In genomic region chr7:6447589-6448210, GRCh38 we compare ENCODE assay signal across 1 cellular context.
TF ChIP-seq lines count a peak whose summit lies in the region.

DAGLB (minus strand) TSS chr7:6447954; CDS start chr7:6447842, 112 bp downstream.

TF ChIP-seq in HepG2, 621 proteins besides CTCF, POLR2A, EP300 and RAD21 (continued from another document and continues in another):
- TF ChIP-seq CEBPZ (IDR thresholded peaks at IDR 0.05; ENCODE audit: low read length) (no peak), ZNF691 (CRISPR knock-in tag; IDR thresholded peaks at IDR 0.05; ENCODE audit: borderline replicate concordance, low read depth) (0 out of 2 replicates have a peak, but pooled peaks have one; percentile 36), GPN1 (CRISPR knock-in tag; IDR thresholded peaks at IDR 0.05; ENCODE audit: borderline replicate concordance) (no peak), REL (CRISPR knock-in tag; conservative IDR thresholded peaks at IDR 0.05) (no peak), ZNF740 (CRISPR knock-in tag; IDR thresholded peaks at IDR 0.05) (no peak), ATF5 (CRISPR knock-in tag; IDR thresholded peaks at IDR 0.05; ENCODE audit: low read depth) (0 out of 2 replicates have a peak, but pooled peaks have one; percentile 31), FIP1L1 (IDR thresholded peaks at IDR 0.05; ENCODE audit: borderline replicate concordance, insufficient read depth, low read depth, low read length) (peak; percentile 73; the same call in 1 of the 2 replicates), JDP2 (CRISPR knock-in tag; IDR thresholded peaks at IDR 0.05; ENCODE audit: borderline replicate concordance) (no peak), ZNF776 (CRISPR knock-in tag; IDR thresholded peaks at IDR 0.05) (0 out of 2 replicates have a peak, but pooled peaks have one; percentile 59), ZBTB26 (CRISPR knock-in tag; IDR thresholded peaks at IDR 0.05; ENCODE audit: borderline replicate concordance) (no peak), ZNF383 (CRISPR knock-in tag; IDR thresholded peaks at IDR 0.05; ENCODE audit: borderline replicate concordance) (no peak; the same call in 1 of the 2 replicates), IKZF1 (IDR thresholded peaks at IDR 0.05) (no peak), SNRNP70 (IDR thresholded peaks at IDR 0.05; ENCODE audit: low read depth, low read length) (no peak), SKIL (CRISPR knock-in tag; IDR thresholded peaks at IDR 0.05; ENCODE audit: borderline replicate concordance) (no peak), CEBPG (CRISPR knock-in tag; IDR thresholded peaks at IDR 0.05) (no peak), ZNF761 (CRISPR knock-in tag; conservative IDR thresholded peaks at IDR 0.05) (peak; percentile 55; the same call in 1 of the 2 replicates), ETV5 (CRISPR knock-in tag; IDR thresholded peaks at IDR 0.05; ENCODE audit: borderline replicate concordance) (no peak), TEF (CRISPR knock-in tag; IDR thresholded peaks at IDR 0.05) (0 out of 2 replicates have a peak, but pooled peaks have one; percentile 68), ZNF562 (CRISPR knock-in tag; IDR thresholded peaks at IDR 0.05; ENCODE audit: borderline replicate concordance) (no peak), DNMT3B (CRISPR knock-in tag; conservative IDR thresholded peaks at IDR 0.05) (no peak), SRSF9 (IDR thresholded peaks at IDR 0.05; ENCODE audit: borderline replicate concordance, insufficient read depth, low read depth, low read length, poor library complexity, severe bottlenecking) (no peak), ZMAT5 (CRISPR knock-in tag; IDR thresholded peaks at IDR 0.05; ENCODE audit: borderline replicate concordance, low read depth) (no peak), ZBTB4 (CRISPR knock-in tag; IDR thresholded peaks at IDR 0.05; ENCODE audit: borderline replicate concordance) (no peak), ZNF225 (CRISPR knock-in tag; IDR thresholded peaks at IDR 0.05) (peak; percentile 66; the same call in 1 of the 2 replicates), RCOR2 (CRISPR knock-in tag; IDR thresholded peaks at IDR 0.05) (no peak), PRDM4 (CRISPR knock-in tag; IDR thresholded peaks at IDR 0.05; ENCODE audit: borderline replicate concordance) (no peak), NFIB (CRISPR knock-in tag; IDR thresholded peaks at IDR 0.05; ENCODE audit: borderline replicate concordance) (no peak), DMAP1 (CRISPR knock-in tag; IDR thresholded peaks at IDR 0.05) (no peak), SMAD9 (CRISPR knock-in tag; IDR thresholded peaks at IDR 0.05) (no peak), TARDBP (CRISPR knock-in tag; IDR thresholded peaks at IDR 0.05) (peak; percentile 22; the same call in 1 of the 2 replicates), LRRFIP1 (CRISPR knock-in tag; conservative IDR thresholded peaks at IDR 0.05) (no peak), IRF9 (CRISPR knock-in tag; IDR thresholded peaks at IDR 0.05; ENCODE audit: borderline replicate concordance) (no peak), IKZF4 (CRISPR knock-in tag; IDR thresholded peaks at IDR 0.05; ENCODE audit: borderline replicate concordance, low read depth, not compliant biosample characterization) (no peak), MIER3 (CRISPR knock-in tag; IDR thresholded peaks at IDR 0.05; ENCODE audit: borderline replicate concordance) (no peak)
